In the genomic region with DNA sequence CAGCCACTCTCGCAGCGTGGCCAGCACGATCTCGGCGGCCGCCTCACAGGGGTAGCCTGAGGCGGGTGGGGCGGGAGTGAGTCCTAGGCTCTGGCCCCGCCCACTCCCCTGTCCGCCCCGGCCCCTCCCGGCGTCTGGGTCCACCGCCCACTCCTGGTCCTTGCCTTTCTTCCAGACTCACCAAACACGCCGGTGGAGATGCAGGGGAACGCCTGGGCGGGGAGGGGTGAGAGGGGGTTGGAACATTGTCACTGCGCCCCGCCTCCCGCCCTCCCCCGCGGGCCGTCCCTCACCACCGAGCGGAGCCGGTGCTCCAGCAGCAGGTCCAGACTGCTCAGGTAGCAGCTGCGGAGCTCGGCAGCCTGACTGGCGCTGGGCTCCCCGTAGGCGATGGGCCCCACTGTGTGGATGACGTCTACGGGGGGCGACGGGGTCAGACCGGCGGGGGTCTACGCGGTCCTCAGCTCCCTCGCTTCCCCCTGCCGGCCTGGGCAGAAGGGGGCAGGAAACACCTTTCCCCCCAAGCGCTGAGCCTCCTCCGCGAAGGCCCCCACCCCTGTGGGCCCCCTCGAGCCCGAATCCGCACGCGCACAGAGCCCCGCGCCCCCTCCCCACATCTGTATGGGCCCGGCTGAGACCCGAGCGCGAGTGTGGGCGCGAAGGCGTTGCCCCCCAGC, we compare ENCODE assay signal across 8 cellular contexts. TPM values are rescaled to one million over a fixed set of nuclear protein-coding genes. Genes with fewer than 3 reads are reported as not detected.
DNase-seq lines count a peak whose midpoint lies in the region; TF ChIP-seq lines count a peak whose summit lies in the region.

No MANE protein-coding gene starts in this region.

- POLR2A ChIA-PET in HEK293T (lab: Yijun Ruan, JAX) = no interaction called here

- peaks cover 14% of the 10 kb centered on the region for H3K36me3 ChIP-seq in BE2C
- H3K36me3 ChIP-seq in spleen = peaks cover 4 to 47% (median 38%) of the 10 kb centered on the region in 6 donors

- H3K27me3 ChIP-seq in BE2C (no peaks in the 10 kb centered on the region), spleen (replicated peaks in 1 of 7) (peaks cover 0 to 36% (median 0%) of the 10 kb centered on the region in 7 donors)

- intact Hi-C loops in activated T-helper 2 cell treated with anti-CD3 and anti-CD28 coated beads, Interferon-gamma antibody, Interleukin-2, Interleukin-4, amounts not matched to agents 10 μg/mL and 5 μg/mL and 100 μg/mL, durations not matched to agents 14 hours and 24 hours and 36 hours (cut with micrococcal nuclease) = loop anchor here (1.0 kb wide), 1 partner anchor 149 kb away; no protein-coding TSS in a partner anchor
- intact Hi-C loops in spleen (cut with DNase I; ENCODE audit: low total_unique reads) = loop anchor here (2.0 kb wide), 1 partner anchor 149 kb away; no protein-coding TSS in a partner anchor

- WGBS in spleen, 5 donors = 1 to 8% (median 5%) methylated on average over 24 to 59 of the region's 59 CpGs

- no peak overlapping the region for H3K27ac ChIP-seq in spleen

- H3K4me3 Mint-ChIP-seq in activated T-helper 2 cell treated with anti-CD3 and anti-CD28 coated beads, Interferon-gamma antibody, Interleukin-2, Interleukin-4, amounts not matched to agents 10 μg/mL and 5 μg/mL and 100 μg/mL, durations not matched to agents 14 hours and 24 hours and 36 hours (ENCODE audit: low read depth) = no peak overlapping the region
- H3K4me3 Mint-ChIP-seq in glutamatergic neuron (ENCODE audit: unreplicated experiment) = no peak overlapping the region

- no peak overlapping the region for H3K4me3 ChIP-seq in BE2C (ENCODE audit: low read depth, low read length)
- H3K4me3 ChIP-seq in spleen = peak overlapping the region; percentile 5 to 68 (median 44)

- peak; percentile 80 for DNase-seq in BE2C
- DNase-seq in NCI-H2196 (lab: John Stamatoyannopoulos, UW; ENCODE audit: unreplicated experiment) = peak; percentile 94
- peak; percentile 37 for DNase-seq in activated T-helper 2 cell treated with anti-CD3 and anti-CD28 coated beads, Interferon-gamma antibody, Interleukin-2, Interleukin-4, amounts not matched to agents 10 μg/mL and 5 μg/mL and 100 μg/mL, durations not matched to agents 14 hours and 24 hours and 36 hours (ENCODE audit: low spot score)
- DNase-seq in glutamatergic neuron = peak; percentile 84
- peak; percentile 87 for DNase-seq in spleen
- DNase-seq in HEK293T (ENCODE audit: extremely low spot score) = no peak
- no peak for DNase-seq in SW 1271 (lab: John Stamatoyannopoulos, UW)
- no peak for DNase-seq in NCI-H2107 (lab: John Stamatoyannopoulos, UW)

- peaks cover 29% of the 10 kb centered on the region for H3K36me3 Mint-ChIP-seq in activated T-helper 2 cell treated with anti-CD3 and anti-CD28 coated beads, Interferon-gamma antibody, Interleukin-2, Interleukin-4, amounts not matched to agents 10 μg/mL and 5 μg/mL and 100 μg/mL, durations not matched to agents 14 hours and 24 hours and 36 hours (ENCODE audit: low read depth)
- H3K36me3 Mint-ChIP-seq in glutamatergic neuron (ENCODE audit: unreplicated experiment) = no peaks in the 10 kb centered on the region

- TF ChIP-seq POLR2A in spleen (IDR thresholded peaks at IDR 0.05) = no peak

- H3K27me3 Mint-ChIP-seq in activated T-helper 2 cell treated with anti-CD3 and anti-CD28 coated beads, Interferon-gamma antibody, Interleukin-2, Interleukin-4, amounts not matched to agents 10 μg/mL and 5 μg/mL and 100 μg/mL, durations not matched to agents 14 hours and 24 hours and 36 hours (ENCODE audit: low read depth) = peaks cover 2% of the 10 kb centered on the region
- peaks cover 14% of the 10 kb centered on the region for H3K27me3 Mint-ChIP-seq in glutamatergic neuron (ENCODE audit: unreplicated experiment)

- no peaks in the 10 kb centered on the region for H3K9me3 ChIP-seq in BE2C
- H3K9me3 ChIP-seq in spleen = no peaks in the 10 kb centered on the region

- CTCF ChIA-PET in HEK293T (lab: Yijun Ruan, JAX) = no interaction called here

- no peak overlapping the region for H3K27ac Mint-ChIP-seq in activated T-helper 2 cell treated with anti-CD3 and anti-CD28 coated beads, Interferon-gamma antibody, Interleukin-2, Interleukin-4, amounts not matched to agents 10 μg/mL and 5 μg/mL and 100 μg/mL, durations not matched to agents 14 hours and 24 hours and 36 hours
- H3K27ac Mint-ChIP-seq in glutamatergic neuron (ENCODE audit: unreplicated experiment) = no peak overlapping the region

- peaks cover 2% of the 10 kb centered on the region for H3K4me1 Mint-ChIP-seq in activated T-helper 2 cell treated with anti-CD3 and anti-CD28 coated beads, Interferon-gamma antibody, Interleukin-2, Interleukin-4, amounts not matched to agents 10 μg/mL and 5 μg/mL and 100 μg/mL, durations not matched to agents 14 hours and 24 hours and 36 hours (ENCODE audit: low read depth)
- peaks cover 10% of the 10 kb centered on the region for H3K4me1 Mint-ChIP-seq in glutamatergic neuron (ENCODE audit: low read depth, unreplicated experiment)

- TF ChIP-seq CTCF in BE2C (IDR thresholded peaks at IDR 0.05; ENCODE audit: low read depth, low read length) (no peak), glutamatergic neuron (IDR thresholded peaks at IDR 0.05; ENCODE audit: partially characterized antibody, unreplicated experiment) (no peak), spleen (IDR thresholded peaks at IDR 0.05 in 8 of 11, conservative IDR thresholded peaks at IDR 0.05 in 3 of 11) (no peak)

- H3K4me1 ChIP-seq in BE2C (peaks cover 5% of the 10 kb centered on the region), spleen (peaks cover 38 to 82% (median 61%) of the 10 kb centered on the region in 6 donors)

- no peaks in the 10 kb centered on the region for H3K9me3 Mint-ChIP-seq in activated T-helper 2 cell treated with anti-CD3 and anti-CD28 coated beads, Interferon-gamma antibody, Interleukin-2, Interleukin-4, amounts not matched to agents 10 μg/mL and 5 μg/mL and 100 μg/mL, durations not matched to agents 14 hours and 24 hours and 36 hours
- peaks cover 2% of the 10 kb centered on the region for H3K9me3 Mint-ChIP-seq in glutamatergic neuron (ENCODE audit: unreplicated experiment)

TF ChIP-seq in HEK293T, 16 proteins besides CTCF, POLR2A, EP300 and RAD21:
- TF ChIP-seq, protein P1, sequence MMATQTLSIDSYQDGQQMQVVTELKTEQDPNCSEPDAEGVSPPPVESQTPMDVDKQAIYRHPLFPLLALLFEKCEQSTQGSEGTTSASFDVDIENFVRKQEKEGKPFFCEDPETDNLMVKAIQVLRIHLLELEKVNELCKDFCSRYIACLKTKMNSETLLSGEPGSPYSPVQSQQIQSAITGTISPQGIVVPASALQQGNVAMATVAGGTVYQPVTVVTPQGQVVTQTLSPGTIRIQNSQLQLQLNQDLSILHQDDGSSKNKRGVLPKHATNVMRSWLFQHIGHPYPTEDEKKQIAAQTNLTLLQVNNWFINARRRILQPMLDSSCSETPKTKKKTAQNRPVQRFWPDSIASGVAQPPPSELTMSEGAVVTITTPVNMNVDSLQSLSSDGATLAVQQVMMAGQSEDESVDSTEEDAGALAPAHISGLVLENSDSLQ (IDR thresholded peaks at IDR 0.05) = no peak
- TF ChIP-seq ZNF384 (IDR thresholded peaks at IDR 0.05) (no peak), FOXK2 (IDR thresholded peaks at IDR 0.05) (no peak), NFRKB (IDR thresholded peaks at IDR 0.05) (no peak), TARDBP (IDR thresholded peaks at IDR 0.05) (no peak), L3MBTL2 (conservative IDR thresholded peaks at IDR 0.05) (no peak), FOXA1 (IDR thresholded peaks at IDR 0.05) (no peak), ELF4 (IDR thresholded peaks at IDR 0.05) (no peak), FOXM1 (IDR thresholded peaks at IDR 0.05; ENCODE audit: borderline replicate concordance) (no peak), LEF1 (IDR thresholded peaks at IDR 0.05; ENCODE audit: borderline replicate concordance) (no peak), SP1 (IDR thresholded peaks at IDR 0.05) (no peak), HDGF (IDR thresholded peaks at IDR 0.05; ENCODE audit: borderline replicate concordance) (no peak), CTBP1 (IDR thresholded peaks at IDR 0.05; ENCODE audit: borderline replicate concordance) (no peak), ARNT (IDR thresholded peaks at IDR 0.05) (no peak), SUZ12 (IDR thresholded peaks at IDR 0.05) (no peak), BHLHE40 (IDR thresholded peaks at IDR 0.05; ENCODE audit: borderline replicate concordance) (no peak)

RNA-seq across cellular contexts. Expression of a gene that starts 13.2 kb away (rescaled TPM):
- polyA plus RNA-seq in BE2C (2012; ENCODE audit: insufficient read depth, insufficient read length, low read depth) = 208 TPM
- total RNA-seq in activated T-helper 2 cell treated with anti-CD3 and anti-CD28 coated beads, Interferon-gamma antibody, Interleukin-2, Interleukin-4, amounts not matched to agents 10 μg/mL and 5 μg/mL and 100 μg/mL, durations not matched to agents 14 hours and 24 hours and 36 hours = 107 and 110 TPM in 2 replicates
- total RNA-seq in glutamatergic neuron (ENCODE audit: unreplicated experiment) (126 TPM), spleen (10 to 100 TPM; 56.1 to 65.8 (median 58.8) TPM)
- 10 to 100 TPM; 65.5 to 89.7 (median 83.5) TPM for polyA plus RNA-seq in spleen

RNA-seq across cellular contexts. Expression of a gene that starts 25.1 kb away (rescaled TPM):
- polyA plus RNA-seq in BE2C (2012; ENCODE audit: insufficient read depth, insufficient read length, low read depth) = 1,092 TPM
- 312 and 326 TPM in 2 replicates for total RNA-seq in activated T-helper 2 cell treated with anti-CD3 and anti-CD28 coated beads, Interferon-gamma antibody, Interleukin-2, Interleukin-4, amounts not matched to agents 10 μg/mL and 5 μg/mL and 100 μg/mL, durations not matched to agents 14 hours and 24 hours and 36 hours
- 289 TPM for total RNA-seq in glutamatergic neuron (ENCODE audit: unreplicated experiment)
- 100 to 1,000 TPM; 181 to 531 (median 217) TPM for total RNA-seq in spleen
- polyA plus RNA-seq in spleen = 100 to 1,000 TPM; 340 to 698 (median 481) TPM

RNA-seq across cellular contexts. Expression of a gene that starts 36.2 kb away (rescaled TPM):
- 4.3 TPM for polyA plus RNA-seq in BE2C (2012; ENCODE audit: insufficient read depth, insufficient read length, low read depth)
- total RNA-seq in activated T-helper 2 cell treated with anti-CD3 and anti-CD28 coated beads, Interferon-gamma antibody, Interleukin-2, Interleukin-4, amounts not matched to agents 10 μg/mL and 5 μg/mL and 100 μg/mL, durations not matched to agents 14 hours and 24 hours and 36 hours = not detected in 2 replicates
- total RNA-seq in glutamatergic neuron (ENCODE audit: unreplicated experiment) (3.7 TPM), spleen (under 1 TPM in 5 of 7 donors, not detected in 2; 0.10 to 0.51 (median 0.17) TPM)
- under 1 TPM in 2 of 3 donors, not detected in 1; 0.03 to 0.16 TPM for polyA plus RNA-seq in spleen

Comparison
In these comparisons a context has a peak if more than half of its experiments do, and no peak if none do; other contexts are left out.
1. DNase-seq: peak in BE2C (single experiment), NCI-H2196 (single experiment), activated T-helper 2 cell treated with anti-CD3 and anti-CD28 coated beads, Interferon-gamma antibody, Interleukin-2, Interleukin-4, amounts not matched to agents 10 μg/mL and 5 μg/mL and 100 μg/mL, durations not matched to agents 14 hours and 24 hours and 36 hours (single experiment), glutamatergic neuron (single experiment) and spleen (single experiment); none in HEK293T (single experiment), SW 1271 (0 of 2) and NCI-H2107 (single experiment).